ENCODE assay signal across 14 cellular contexts in the genomic region with DNA sequence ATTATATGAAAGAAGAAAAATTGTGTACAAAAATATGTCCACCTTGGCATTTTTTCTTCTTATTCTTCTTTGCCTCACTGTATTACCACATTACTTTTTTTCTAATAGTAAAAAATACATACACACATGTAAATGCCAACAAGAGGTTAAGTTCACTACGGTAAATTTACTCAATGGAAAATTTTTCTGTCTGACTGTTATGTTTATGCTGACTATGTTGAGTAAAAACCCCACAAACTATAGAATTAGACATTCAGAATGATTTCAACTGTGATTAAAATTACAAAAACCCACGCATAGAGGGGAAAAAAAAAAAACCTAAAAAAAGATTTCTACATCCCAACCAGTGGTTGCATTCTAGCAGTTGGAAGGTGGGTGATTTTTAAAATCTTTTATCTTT. TPM values are rescaled to one million over a fixed set of nuclear protein-coding genes. Genes with fewer than 3 reads are reported as not detected.
"Had no signal": no experiment of that assay in that cellular context is flagged by ENCODE, and none has a peak within 500 bp of the region (broad histone marks: within the 10 kb centered on the region; RNA-seq: fewer than 3 reads in every experiment).

No MANE protein-coding gene starts in this region.

- H3K9me3 Mint-ChIP-seq: naive thymus-derived CD4-positive, alpha-beta T cell had no signal

- ATAC-seq: body of pancreas; heart left ventricle; left colon; naive thymus-derived CD4-positive, alpha-beta T cell had no signal

- DNase-seq: activated CD4-positive, alpha-beta T cell treated with anti-CD3 and anti-CD28 coated beads for 4 hours; amniotic stem cell; body of pancreas; central memory CD4-positive, alpha-beta T cell; effector CD8-positive, alpha-beta T cell; foreskin melanocyte; heart left ventricle; left colon; nucleus accumbens; stimulated activated CD4-positive, alpha-beta T cell treated with anti-CD3 and anti-CD28 coated beads, Interleukin-4, amount 100 ng/mL, for 4 hours; T-helper 9 cell had no signal

- H3K36me3 Mint-ChIP-seq: naive thymus-derived CD4-positive, alpha-beta T cell had no signal

RNA-seq across cellular contexts. Expression of gene GPR55, which starts 5.4 kb away (rescaled TPM):
- total RNA-seq: body of pancreas, lung microvascular endothelial cell, right atrium auricular region had no signal
